In genomic region chr1:201945157-201945556, GRCh38 we compare ENCODE assay signal across 11 cellular contexts. TPM values are rescaled to one million over a fixed set of nuclear protein-coding genes. Genes with fewer than 3 reads are reported as not detected.
DNase-seq lines count a peak whose midpoint lies in the region; ATAC-seq and TF ChIP-seq lines count a peak whose summit lies in the region.
"Had no signal": no experiment of that assay in that cellular context is flagged by ENCODE, and none has a peak within 500 bp of the region (broad histone marks: within the 10 kb centered on the region; RNA-seq: fewer than 3 reads in every experiment).

No MANE protein-coding gene starts in this region.

- peak; percentile 59 for TF ChIP-seq CTCF in SK-N-SH (IDR thresholded peaks at IDR 0.05)
- peak in 8 of 9 donors; percentile 7 to 56 (median 26) for TF ChIP-seq CTCF in heart right ventricle (IDR thresholded peaks at IDR 0.05)
- TF ChIP-seq CTCF in sigmoid colon (IDR thresholded peaks at IDR 0.05), result peak; percentile 39 to 69 (median 46)

- H3K4me3 ChIP-seq in SK-N-SH (ENCODE audit: low read depth in 2 of 2, low read length in 1 of 2) (peak overlapping the region; percentile 52 to 72; a peak in 2 of 4 replicates), heart right ventricle (peak overlapping the region; percentile 6 to 70 (median 52)), sigmoid colon (peak overlapping the region; percentile 73 to 82 (median 76))

- CTCF ChIA-PET in SK-N-SH (lab: Yijun Ruan, JAX), result interaction anchor here (1.0 to 3.6 kb wide), 8 partner anchors 14 to 116 kb away, joined by 3 to 32 read pairs (median 6); partner anchors contain the start of gene IPO9

- WGBS in SK-N-SH (ENCODE audit: low lambda C conversion rate), result 69% methylated on average over 4 of the region's 4 CpGs
- WGBS in heart right ventricle, 2 donors, result 43 to 61% methylated on average over 4 of the region's 4 CpGs
- WGBS in sigmoid colon, 2 donors, result 57 to 65% methylated on average over 4 of the region's 4 CpGs

- DNase-seq in GM03348 (ENCODE audit: low spot score), result peak; percentile 38
- DNase-seq in SK-N-SH, result no peak
- DNase-seq in heart right ventricle, result no peak
- no peak for DNase-seq in sigmoid colon
- DNase-seq in stimulated activated CD4-positive, alpha-beta T cell treated with anti-CD3 and anti-CD28 coated beads, Interleukin-15, amount 100 ng/mL, for 24 hours, result no peak
- no peak for DNase-seq in HPDE6-E6E7 (ENCODE audit: extremely low spot score)
- DNase-seq: glutamatergic neuron; SIG-M5; stimulated activated CD4-positive, alpha-beta T cell treated with anti-CD3 and anti-CD28 coated beads, Interleukin-2, amount 100 ng/mL, for 48 hours had no signal

- TF ChIP-seq POLR2A in sigmoid colon (IDR thresholded peaks at IDR 0.05), result no peak

- H3K9ac ChIP-seq in SK-N-SH, result no peak overlapping the region

- H3K27me3 ChIP-seq in SK-N-SH (ENCODE audit: insufficient read depth) (no peaks in the 10 kb centered on the region), heart right ventricle (peaks cover 0 to 42% (median 4%) of the 10 kb centered on the region in 7 donors), sigmoid colon (no peaks in the 10 kb centered on the region)

- H3K9me3 ChIP-seq in SK-N-SH (no peaks in the 10 kb centered on the region), heart right ventricle (no peaks in the 10 kb centered on the region), sigmoid colon (no peaks in the 10 kb centered on the region)

- no peak overlapping the region; the same call in 1 of the 2 replicates for H2AFZ ChIP-seq in SK-N-SH (ENCODE audit: low read depth)

- no peaks in the 10 kb centered on the region for H3K79me2 ChIP-seq in SK-N-SH (ENCODE audit: insufficient read depth)

- no peaks in the 10 kb centered on the region for H3K9me2 ChIP-seq in SK-N-SH

- ATAC-seq in heart right ventricle (peak in 1 of 8 donors; percentile 55), GM18502 (IDR thresholded peaks at IDR 0.05; ENCODE audit: poor library complexity, unreplicated experiment) (no peak), GM19463 (IDR thresholded peaks at IDR 0.05; ENCODE audit: unreplicated experiment) (no peak)

- peaks cover 4% of the 10 kb centered on the region for H3F3A ChIP-seq in SK-N-SH (replicated peaks; ENCODE audit: insufficient read depth)

- TF ChIP-seq RAD21 in SK-N-SH (IDR thresholded peaks at IDR 0.05; ENCODE audit: low read length), result no peak

- intact Hi-C loops in heart right ventricle (cut with DNase I) (loop anchor here in 4 of 10 donors (5.0 to 10.0 kb wide), 3 partner anchors 33 to 50 kb away; no protein-coding TSS in a partner anchor), sigmoid colon (cut with DNase I) (no loop called here)

- H3K27ac ChIP-seq in SK-N-SH (ENCODE audit: low read depth in 2 of 2, low read length in 1 of 2), result no peak overlapping the region
- H3K27ac ChIP-seq in heart right ventricle, result peak overlapping the region in 6 of 10 donors; percentile 17 to 78 (median 69)
- H3K27ac ChIP-seq in sigmoid colon, result peak overlapping the region; percentile 91 to 98 (median 92)

- peaks cover 0 to 17% of the 10 kb centered on the region in 2 experiments; a peak in 2 of 4 replicates for H3K4me1 ChIP-seq in SK-N-SH (ENCODE audit: control insufficient read depth in 1 of 2, insufficient read depth in 2 of 2, low read depth in 1 of 2, low read length in 1 of 2)
- peaks cover 0 to 45% (median 6%) of the 10 kb centered on the region in 9 donors for H3K4me1 ChIP-seq in heart right ventricle
- peaks cover 0 to 20% (median 16%) of the 10 kb centered on the region in 4 donors for H3K4me1 ChIP-seq in sigmoid colon

- H3K4me2 ChIP-seq in SK-N-SH, result peak overlapping the region; percentile 93

- TF ChIP-seq EP300 in SK-N-SH (IDR thresholded peaks at IDR 0.05; ENCODE audit: borderline replicate concordance in 1 of 2, low read depth in 1 of 2, low read length in 1 of 2) (no peak), sigmoid colon (IDR thresholded peaks at IDR 0.05) (no peak)

- no peaks in the 10 kb centered on the region for H3K36me3 ChIP-seq in SK-N-SH (replicated peaks in 1 of 2; ENCODE audit: control insufficient read depth in 1 of 2, insufficient read depth in 2 of 2, low read length in 1 of 2)
- no peaks in the 10 kb centered on the region for H3K36me3 ChIP-seq in heart right ventricle
- H3K36me3 ChIP-seq in sigmoid colon, result peaks cover 3 to 22% (median 6%) of the 10 kb centered on the region in 4 donors

- POLR2A ChIA-PET in SK-N-SH (lab: Yijun Ruan, JAX), result no interaction called here

- no peaks in the 10 kb centered on the region for H4K20me1 ChIP-seq in SK-N-SH (ENCODE audit: insufficient read depth)

TF ChIP-seq in SK-N-SH, 30 proteins besides CTCF, POLR2A, EP300 and RAD21:
- no peak for TF ChIP-seq ZBTB33 (IDR thresholded peaks at IDR 0.05; ENCODE audit: borderline replicate concordance, low read depth)
- no peak for TF ChIP-seq USF1 (IDR thresholded peaks at IDR 0.05; ENCODE audit: borderline replicate concordance, low read depth)
- TF ChIP-seq TCF12 (IDR thresholded peaks at IDR 0.05), result no peak
- no peak for TF ChIP-seq IRF3 (IDR thresholded peaks at IDR 0.05; ENCODE audit: low read depth, low read length)
- no peak for TF ChIP-seq POLR2AphosphoS5 (IDR thresholded peaks at IDR 0.05; ENCODE audit: low read depth, low read length)
- no peak for TF ChIP-seq ELF1 (IDR thresholded peaks at IDR 0.05)
- no peak for TF ChIP-seq NFIC (IDR thresholded peaks at IDR 0.05; ENCODE audit: borderline replicate concordance)

RNA-seq across cellular contexts. Expression of gene LMOD1, which starts 1.2 kb away (rescaled TPM):
- polyA plus RNA-seq in SK-N-SH (2012; rRNA removed), result 2.7 and 4.9 TPM in 2 replicates
- polyA plus RNA-seq in SK-N-SH (2012; cell fraction: cytosol; rRNA removed), result 2.5 and 2.8 TPM in 2 replicates
- polyA plus RNA-seq in SK-N-SH (2012; cell fraction: nucleus; rRNA removed), result 7.2 and 8.2 TPM in 2 replicates
- total RNA-seq in heart right ventricle, result 10 to 100 TPM in 4 of 10 donors, 1 to 10 TPM in 6; 3.6 to 15.2 (median 9.6) TPM
- 10 to 100 TPM in 1 of 2 donors, 1 to 10 TPM in 1; 9.9 to 22.7 TPM for polyA plus RNA-seq in heart right ventricle
- total RNA-seq in sigmoid colon, result 1,000 to 10,000 TPM in 1 of 4 donors, 100 to 1,000 TPM in 3; 633 to 1,011 (median 785) TPM
- polyA plus RNA-seq in sigmoid colon, result 10 to 100 TPM in 2 of 3 donors, 1 to 10 TPM in 1; 4.9 to 75.0 (median 15.6) TPM

RNA-seq across cellular contexts. Expression of gene TIMM17A, which starts 10.1 kb away (rescaled TPM):
- polyA plus RNA-seq in SK-N-SH (2012; rRNA removed), result 33.6 and 51.6 TPM in 2 replicates
- polyA plus RNA-seq in SK-N-SH (2012; cell fraction: cytosol; rRNA removed), result 59.3 and 72.7 TPM in 2 replicates
- polyA plus RNA-seq in SK-N-SH (2012; cell fraction: nucleus; rRNA removed), result 20.6 and 39.2 TPM in 2 replicates
- 100 to 1,000 TPM in 2 of 10 donors, 10 to 100 TPM in 8; 71.1 to 113 (median 88.9) TPM for total RNA-seq in heart right ventricle
- 100 to 1,000 TPM in 1 of 2 donors, 10 to 100 TPM in 1; 49.7 to 105 TPM for polyA plus RNA-seq in heart right ventricle
- 10 to 100 TPM; 23.3 to 56.7 (median 38.4) TPM for total RNA-seq in sigmoid colon
- 10 to 100 TPM; 48.6 to 71.4 (median 57.7) TPM for polyA plus RNA-seq in sigmoid colon

RNA-seq across cellular contexts. Expression of gene RNPEP, which starts 37.3 kb away (rescaled TPM):
- 36.7 and 46.7 TPM in 2 replicates for polyA plus RNA-seq in SK-N-SH (2012; rRNA removed)
- 45.5 and 49.7 TPM in 2 replicates for polyA plus RNA-seq in SK-N-SH (2012; cell fraction: cytosol; rRNA removed)
- polyA plus RNA-seq in SK-N-SH (2012; cell fraction: nucleus; rRNA removed), result 84.1 and 88.4 TPM in 2 replicates
- 10 to 100 TPM; 11.1 to 27.4 (median 15.7) TPM for total RNA-seq in heart right ventricle
- polyA plus RNA-seq in heart right ventricle, result 10 to 100 TPM; 13.8 to 24.0 TPM
- total RNA-seq in sigmoid colon, result 10 to 100 TPM; 23.9 to 38.5 (median 32.0) TPM
- 10 to 100 TPM; 59.1 to 86.5 (median 81.7) TPM for polyA plus RNA-seq in sigmoid colon

RNA-seq across cellular contexts. Expression of gene SHISA4, which starts 56.5 kb away (rescaled TPM):
- polyA plus RNA-seq in SK-N-SH (2012; rRNA removed), result 42.1 and 50.5 TPM in 2 replicates
- 23.2 and 33.5 TPM in 2 replicates for polyA plus RNA-seq in SK-N-SH (2012; cell fraction: cytosol; rRNA removed)
- 35.0 and 43.6 TPM in 2 replicates for polyA plus RNA-seq in SK-N-SH (2012; cell fraction: nucleus; rRNA removed)
- 100 to 1,000 TPM; 104 to 214 (median 130) TPM for total RNA-seq in heart right ventricle
- polyA plus RNA-seq in heart right ventricle, result 10 to 100 TPM; 72.6 to 75.8 TPM
- 10 to 100 TPM; 12.7 to 23.7 (median 19.3) TPM for total RNA-seq in sigmoid colon
- polyA plus RNA-seq in sigmoid colon, result 1 to 10 TPM; 3.5 to 6.1 (median 3.6) TPM

Comparison
In these comparisons a context has a peak if more than half of its experiments do, and no peak if none do; other contexts are left out.
1. H3K27ac ChIP-seq: peak in heart right ventricle (6 of 10) and sigmoid colon (4 of 4); none in SK-N-SH (0 of 2).
2. Peak in every context shown above with its lines, with median percentiles within 50 percentile points of each other: H3K4me3 ChIP-seq and CTCF ChIP-seq.